ENCODE assay signal across 1 cellular context in the genomic region with DNA sequence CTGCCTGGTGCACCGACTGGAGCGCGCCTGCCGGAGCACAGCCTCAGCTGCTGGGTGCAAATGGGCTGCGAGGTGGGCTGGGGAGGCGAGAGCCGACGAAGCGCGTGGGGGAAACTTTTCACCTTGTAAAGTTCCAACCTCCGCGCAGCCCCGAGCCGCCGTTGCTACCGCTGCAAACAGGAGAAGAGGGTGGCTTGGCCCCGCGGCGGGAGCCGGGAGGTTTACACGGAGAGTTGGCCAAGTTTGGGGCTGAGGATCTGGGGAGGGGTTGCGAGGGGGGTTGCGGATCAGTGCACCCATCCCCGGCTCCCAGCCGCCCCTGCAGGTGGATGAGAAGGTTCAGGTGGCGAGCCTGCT.
TF ChIP-seq lines count a peak whose summit lies in the region.

No MANE protein-coding gene starts in this region.

TF ChIP-seq in SK-N-SH, 30 proteins besides CTCF, POLR2A, EP300 and RAD21 (continued from another document):
- TF ChIP-seq, protein P1, sequence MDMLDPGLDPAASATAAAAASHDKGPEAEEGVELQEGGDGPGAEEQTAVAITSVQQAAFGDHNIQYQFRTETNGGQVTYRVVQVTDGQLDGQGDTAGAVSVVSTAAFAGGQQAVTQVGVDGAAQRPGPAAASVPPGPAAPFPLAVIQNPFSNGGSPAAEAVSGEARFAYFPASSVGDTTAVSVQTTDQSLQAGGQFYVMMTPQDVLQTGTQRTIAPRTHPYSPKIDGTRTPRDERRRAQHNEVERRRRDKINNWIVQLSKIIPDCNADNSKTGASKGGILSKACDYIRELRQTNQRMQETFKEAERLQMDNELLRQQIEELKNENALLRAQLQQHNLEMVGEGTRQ (IDR thresholded peaks at IDR 0.05; ENCODE audit: borderline replicate concordance, low read depth, low read length) = no peak
- no peak for TF ChIP-seq YY1 (IDR thresholded peaks at IDR 0.05; ENCODE audit: low read depth)
